Comparison of ENCODE assay signal across 9 cellular contexts in the genomic region with DNA sequence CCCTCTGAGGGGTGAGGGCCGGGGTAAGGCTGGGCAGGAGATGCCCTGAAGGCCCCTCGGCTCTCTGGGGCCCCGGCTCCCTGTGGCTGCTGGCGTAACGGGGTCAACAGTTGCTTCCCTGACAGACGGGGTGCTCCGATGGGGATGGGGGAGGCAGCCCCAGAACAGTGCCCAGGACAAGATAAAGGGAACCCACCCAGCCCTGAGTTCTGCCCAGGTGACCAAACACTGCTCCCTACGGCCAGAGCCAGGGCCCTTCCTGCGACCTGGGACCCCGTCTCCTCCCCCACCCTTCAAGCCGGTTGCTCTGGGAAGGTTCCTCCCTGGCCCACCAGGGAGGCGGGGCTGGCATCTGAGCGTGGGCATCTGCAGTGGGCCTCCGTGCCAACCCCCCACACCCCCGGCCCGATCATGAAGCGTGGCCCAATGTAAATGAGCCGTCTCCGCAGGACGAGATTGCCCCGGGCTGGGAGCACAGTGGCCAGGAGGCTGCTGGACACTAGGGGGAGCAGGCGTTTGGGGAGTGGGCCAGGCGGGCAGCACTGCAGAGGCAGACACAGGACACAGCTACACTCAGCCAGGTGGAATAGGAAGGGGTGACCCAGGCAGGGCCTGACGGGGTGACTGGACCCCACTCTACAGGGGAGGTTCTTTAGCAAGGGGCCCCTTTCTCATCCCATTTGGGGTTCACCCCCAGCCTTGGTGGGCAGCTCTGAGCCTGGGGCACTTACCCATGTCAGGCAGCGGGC. TPM values are rescaled to one million over a fixed set of nuclear protein-coding genes. Genes with fewer than 3 reads are reported as not detected.
DNase-seq lines count a peak whose midpoint lies in the region; ATAC-seq and TF ChIP-seq lines count a peak whose summit lies in the region.
"Had no signal": no experiment of that assay in that cellular context is flagged by ENCODE, and none has a peak within 500 bp of the region (broad histone marks: within the 10 kb centered on the region; RNA-seq: fewer than 3 reads in every experiment).

No MANE protein-coding gene starts in this region.

- no peak for DNase-seq in AG09309 (ENCODE audit: low read depth)
- peak; percentile 32 to 56 for DNase-seq in cardiac fibroblast (ENCODE audit: low read depth in 2 of 2)
- no peak for DNase-seq in lower lobe of right lung
- DNase-seq in NOMO-1 treated with dmso at 0.1 percent for 144 hours (lab: John Stamatoyannopoulos, UW; ENCODE audit: unreplicated experiment): no peak
- no peak for DNase-seq in prostate gland (ENCODE audit: low spot score)
- no peak for DNase-seq in effector memory CD4-positive, alpha-beta T cell
- DNase-seq: stimulated activated naive CD4-positive, alpha-beta T cell had no signal

- TF ChIP-seq CTCF in AG09309 (IDR thresholded peaks at IDR 0.05; ENCODE audit: control insufficient read depth, insufficient read depth, low read depth, low read length, missing control alignments) (peak; percentile 86), cardiac fibroblast (IDR thresholded peaks at IDR 0.05; ENCODE audit: low read depth, low read length) (peak; percentile 76), lower lobe of right lung (IDR thresholded peaks at IDR 0.05) (peak; percentile 24), prostate gland (IDR thresholded peaks at IDR 0.05) (peak in 2 of 4 experiments; percentile 51 to 58)

- peak overlapping the region; percentile 7 for H3K9ac ChIP-seq in HUES6 (ENCODE audit: low read length)

- TF ChIP-seq POLR2A in prostate gland (IDR thresholded peaks at IDR 0.05): no peak

- H3K4me1 ChIP-seq in HUES6 (ENCODE audit: control insufficient read depth, insufficient read depth, low read length): peaks cover 21% of the 10 kb centered on the region
- H3K4me1 ChIP-seq in lower lobe of right lung: peaks cover 17% of the 10 kb centered on the region
- H3K4me1 ChIP-seq in prostate gland (replicated peaks): peaks cover 23% of the 10 kb centered on the region
- peaks cover 21% of the 10 kb centered on the region for H3K4me1 ChIP-seq in effector memory CD4-positive, alpha-beta T cell (ENCODE audit: control insufficient read depth, insufficient read depth, low read length, poor library complexity, severe bottlenecking)

- H3K4me3 ChIP-seq in AG09309 (ENCODE audit: control insufficient read depth, low read depth, low read length): no peak overlapping the region
- no peak overlapping the region for H3K4me3 ChIP-seq in HUES6 (ENCODE audit: low read depth, low read length)
- H3K4me3 ChIP-seq in cardiac fibroblast (replicated peaks in 1 of 2; ENCODE audit: low read depth in 2 of 2, low read length in 2 of 2): no peak overlapping the region
- no peak overlapping the region for H3K4me3 ChIP-seq in lower lobe of right lung
- H3K4me3 ChIP-seq in prostate gland: no peak overlapping the region
- H3K4me3 ChIP-seq in effector memory CD4-positive, alpha-beta T cell (ENCODE audit: insufficient read depth, low read depth, low read length, poor library complexity, severe bottlenecking): no peak overlapping the region

- H3K27me3 ChIP-seq in HUES6 (ENCODE audit: control insufficient read depth, insufficient read depth, low read length): peaks cover 14% of the 10 kb centered on the region; the same call in 1 of the 2 replicates
- H3K27me3 ChIP-seq in lower lobe of right lung (ENCODE audit: low read depth): peaks cover 47% of the 10 kb centered on the region
- no peaks in the 10 kb centered on the region for H3K27me3 ChIP-seq in prostate gland (replicated peaks; ENCODE audit: insufficient read depth)
- no peaks in the 10 kb centered on the region for H3K27me3 ChIP-seq in effector memory CD4-positive, alpha-beta T cell (replicated peaks; ENCODE audit: control insufficient read depth, insufficient read depth, low read length, poor library complexity, severe bottlenecking)

- no peak overlapping the region for H3K27ac ChIP-seq in HUES6 (ENCODE audit: low read depth, low read length)
- no peak overlapping the region for H3K27ac ChIP-seq in lower lobe of right lung
- peak overlapping the region in 1 of 2 donors; percentile 48 for H3K27ac ChIP-seq in prostate gland
- no peak overlapping the region for H3K27ac ChIP-seq in effector memory CD4-positive, alpha-beta T cell (ENCODE audit: insufficient read depth, low read length, poor library complexity, severe bottlenecking)

- WGBS in prostate gland: 28% methylated on average over 25 of the region's 25 CpGs

- intact Hi-C loops in lower lobe of right lung (cut with DNase I): no loop called here
- intact Hi-C loops in prostate gland (cut with DNase I): no loop called here

- no peaks in the 10 kb centered on the region for H3K36me3 ChIP-seq in HUES6 (ENCODE audit: control insufficient read depth, insufficient read depth, low read length)
- no peaks in the 10 kb centered on the region for H3K36me3 ChIP-seq in lower lobe of right lung
- no peaks in the 10 kb centered on the region for H3K36me3 ChIP-seq in prostate gland
- H3K36me3 ChIP-seq in effector memory CD4-positive, alpha-beta T cell (ENCODE audit: control insufficient read depth, insufficient read depth, low read length): no peaks in the 10 kb centered on the region

- no peaks in the 10 kb centered on the region for H3K9me3 ChIP-seq in HUES6 (ENCODE audit: control insufficient read depth, insufficient read depth, low read depth, low read length)
- no peaks in the 10 kb centered on the region for H3K9me3 ChIP-seq in lower lobe of right lung
- no peaks in the 10 kb centered on the region for H3K9me3 ChIP-seq in prostate gland
- no peaks in the 10 kb centered on the region for H3K9me3 ChIP-seq in effector memory CD4-positive, alpha-beta T cell (ENCODE audit: control insufficient read depth, low read length)

- ATAC-seq in lower lobe of right lung (peak in 1 of 2 donors; percentile 4), HG02623 (IDR thresholded peaks at IDR 0.05; ENCODE audit: unreplicated experiment) (no peak)

RNA-seq across cellular contexts. Expression of a gene that starts 1.1 kb away (rescaled TPM):
- not detected for total RNA-seq in lower lobe of right lung
- total RNA-seq in prostate gland: 1 to 10 TPM; 3.6 to 4.1 TPM

RNA-seq across cellular contexts. Expression of a gene that starts 16.1 kb away (rescaled TPM):
- total RNA-seq in lower lobe of right lung (18.4 TPM), prostate gland (10 to 100 TPM; 57.0 to 80.4 TPM)

RNA-seq across cellular contexts. Expression of a gene that starts 16.7 kb away (rescaled TPM):
- total RNA-seq in lower lobe of right lung (15.9 TPM), prostate gland (10 to 100 TPM; 21.4 to 30.4 TPM)

Comparison
In these comparisons a context has a peak if more than half of its experiments do, and no peak if none do; other contexts are left out.
1. DNase-seq: peak in cardiac fibroblast (2 of 2); none in AG09309 (single experiment), lower lobe of right lung (single experiment), NOMO-1 treated with dmso at 0.1 percent for 144 hours (single experiment), prostate gland (single experiment) and effector memory CD4-positive, alpha-beta T cell (0 of 3).